8 cellular contexts compared by ENCODE assay signal in genomic region chr18:32091724-32092421, GRCh38. TPM values are rescaled to one million over a fixed set of nuclear protein-coding genes. Genes with fewer than 3 reads are reported as not detected.
A peak's percentile ranks its signal among the peaks of the same experiment; 100 is the strongest.
DNase-seq lines count a peak whose midpoint lies in the region; ATAC-seq and TF ChIP-seq lines count a peak whose summit lies in the region.

RNF138 (plus strand) TSS chr18:32091874; CDS start chr18:32092777, 903 bp downstream.

- no peaks in the 10 kb centered on the region for H3K27me3 ChIP-seq in ascending aorta

- peaks cover 0 to 12% of the 10 kb centered on the region in 2 donors for H3K4me1 ChIP-seq in ascending aorta

- H3K4me3 ChIP-seq in ascending aorta, result peak within 1 kb of the TSS; percentile 89 to 96

- intact Hi-C loops in ascending aorta (cut with DNase I), result loop anchor here (1.0 to 10.0 kb wide), 4 partner anchors 149 to 380 kb away; partner anchors contain the start of genes GAREM1 and TRAPPC8

- peaks cover 43% of the 10 kb centered on the region for H3K4me1 Mint-ChIP-seq in T-helper 2 cell treated with Interferon-gamma antibody and Interleukin-4, amounts not matched to agents 5 μg/mL and 100 μg/mL, for 36 hours (ENCODE audit: low read depth)

- H3K9me3 Mint-ChIP-seq in T-helper 2 cell treated with Interferon-gamma antibody and Interleukin-4, amounts not matched to agents 5 μg/mL and 100 μg/mL, for 36 hours, result no peaks in the 10 kb centered on the region

- TF ChIP-seq POLR2A in GM18505 (IDR thresholded peaks at IDR 0.05; ENCODE audit: borderline replicate concordance, extremely low read depth, insufficient read depth, insufficient read length), result peak; percentile 85

- peak; percentile 55 for ATAC-seq in GM18505 (IDR thresholded peaks at IDR 0.05; ENCODE audit: unreplicated experiment)
- peak; percentile 46 for ATAC-seq in HG02970 (IDR thresholded peaks at IDR 0.05; ENCODE audit: low FRiP score, unreplicated experiment)

- H3K27ac ChIP-seq in ascending aorta, result peak within 1 kb of the TSS; percentile 99 to 100

- no peaks in the 10 kb centered on the region for H3K36me3 ChIP-seq in ascending aorta

- H3K27ac Mint-ChIP-seq in T-helper 2 cell treated with Interferon-gamma antibody and Interleukin-4, amounts not matched to agents 5 μg/mL and 100 μg/mL, for 36 hours, result peak within 1 kb of the TSS; percentile 96

- H3K4me3 Mint-ChIP-seq in T-helper 2 cell treated with Interferon-gamma antibody and Interleukin-4, amounts not matched to agents 5 μg/mL and 100 μg/mL, for 36 hours, result peak within 1 kb of the TSS; percentile 95

- H3K27me3 Mint-ChIP-seq in T-helper 2 cell treated with Interferon-gamma antibody and Interleukin-4, amounts not matched to agents 5 μg/mL and 100 μg/mL, for 36 hours (ENCODE audit: low read depth), result no peaks in the 10 kb centered on the region

- DNase-seq in NCI-H1930 (lab: John Stamatoyannopoulos, UW) (peak; percentile 79 to 87), ascending aorta (ENCODE audit: low spot score in 2 of 2) (peak; percentile 53 to 93), hepatic stellate cell (ENCODE audit: low spot score) (peak; percentile 75), retina (peak; percentile 95), cortex of kidney (lab: John Stamatoyannopoulos, UW) (no peak)
- DNase-seq in T-helper 2 cell treated with Interferon-gamma antibody and Interleukin-4, amounts not matched to agents 5 μg/mL and 100 μg/mL, for 36 hours (ENCODE audit: low spot score), result peak; percentile 86

- H3K36me3 Mint-ChIP-seq in T-helper 2 cell treated with Interferon-gamma antibody and Interleukin-4, amounts not matched to agents 5 μg/mL and 100 μg/mL, for 36 hours (ENCODE audit: low read depth), result peaks cover 42% of the 10 kb centered on the region

- no peak for TF ChIP-seq CTCF in ascending aorta (IDR thresholded peaks at IDR 0.05)

- no peaks in the 10 kb centered on the region for H3K9me3 ChIP-seq in ascending aorta

RNA-seq across cellular contexts. Expression of gene RNF138, which starts in this region (rescaled TPM):
- not detected for total RNA-seq in ascending aorta

Comparison
In these comparisons a context has a peak if more than half of its experiments do, and no peak if none do; other contexts are left out.
1. Peak in DNase-seq, H3K4me3 ChIP-seq and H3K27ac ChIP-seq in ascending aorta; RNA of the gene not detected or under 1 TPM.